In the genomic region with DNA sequence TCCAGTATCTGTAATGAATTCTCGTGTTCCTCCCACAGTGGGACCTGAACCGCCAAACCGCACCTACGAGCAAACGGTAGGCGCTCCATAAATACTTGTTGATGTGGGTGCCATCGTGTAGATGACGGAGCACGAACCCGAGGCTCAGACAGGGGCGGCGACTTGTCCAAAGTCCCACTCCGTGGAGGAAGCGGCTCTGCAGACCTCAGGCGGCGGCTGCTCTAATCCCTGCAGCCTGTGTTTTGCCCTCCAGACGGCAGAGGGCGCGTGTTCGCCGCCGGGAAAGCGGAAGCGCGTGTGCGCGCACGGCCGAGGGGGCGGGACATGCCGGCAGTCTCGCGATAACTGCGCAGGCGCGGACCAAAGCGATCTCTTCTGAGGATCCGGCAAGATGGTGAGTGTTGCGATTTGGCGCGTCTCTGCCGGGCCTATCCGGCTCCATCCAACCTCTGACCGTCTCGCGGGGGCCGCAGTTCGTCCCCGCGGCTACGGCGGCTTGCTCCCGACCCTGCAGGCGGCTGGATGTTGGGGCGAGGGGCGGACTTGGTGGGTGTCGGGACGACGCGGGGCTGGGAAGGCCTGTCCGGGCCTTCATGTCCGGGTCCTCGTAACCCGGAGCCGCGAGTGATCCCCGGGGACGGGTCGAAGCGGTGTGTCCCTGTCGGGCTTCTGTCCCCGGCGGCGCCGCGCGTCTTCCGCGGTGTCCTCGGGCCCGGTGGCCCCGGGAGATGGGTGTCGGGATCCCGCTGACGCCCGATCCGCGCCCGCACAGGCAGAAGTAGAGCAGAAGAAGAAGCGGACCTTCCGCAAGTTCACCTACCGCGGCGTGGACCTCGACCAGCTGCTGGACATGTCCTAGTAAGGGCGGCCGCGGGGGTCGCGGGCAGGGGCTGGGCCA, we compare ENCODE assay signal across 8 cellular contexts. TPM values are rescaled to one million over a fixed set of nuclear protein-coding genes. Genes with fewer than 3 reads are reported as not detected.
DNase-seq lines count a peak whose midpoint lies in the region; ATAC-seq and TF ChIP-seq lines count a peak whose summit lies in the region.

A gene (plus strand): TSS at position 362 of the 898 bp plus-strand sequence. CDS start 30 bp downstream, at position 392.

- peak; percentile 74 for ATAC-seq in GM21717 (IDR thresholded peaks at IDR 0.05; ENCODE audit: unreplicated experiment)
- peak; percentile 78 to 87 for ATAC-seq in activated T-cell treated with anti-CD3 and anti-CD28 coated beads, Interleukin-2, amount 50 U/mL, for 4 hours
- ATAC-seq in esophagus mucosa: peak; percentile 88

- H3K4me3 Mint-ChIP-seq in activated T-cell treated with anti-CD3 and anti-CD28 coated beads, Interleukin-2, amount 50 U/mL, for 4 hours: peak within 1 kb of the TSS; percentile 98

- H3K4me1 ChIP-seq in Peyer's patch: peaks cover 0 to 15% (median 9%) of the 10 kb centered on the region in 4 donors

- peak within 1 kb of the TSS; percentile 70 to 92 (median 77) for H3K4me3 ChIP-seq in Peyer's patch

- TF ChIP-seq POLR2A in Peyer's patch (IDR thresholded peaks at IDR 0.05): peak; percentile 86 to 89

- no peaks in the 10 kb centered on the region for H3K27me3 Mint-ChIP-seq in activated T-cell treated with anti-CD3 and anti-CD28 coated beads, Interleukin-2, amount 50 U/mL, for 4 hours (ENCODE audit: low read depth)

- DNase-seq in DMS53 treated with DMSO at 0.1 percent for 48 hours (lab: John Stamatoyannopoulos, UW; ENCODE audit: unreplicated experiment): peak; percentile 86
- peak; percentile 89 to 99 (median 97) for DNase-seq in Peyer's patch
- peak; percentile 96 for DNase-seq in activated T-cell treated with anti-CD3 and anti-CD28 coated beads, Interleukin-2, amount 50 U/mL, for 4 hours
- peak; percentile 94 for DNase-seq in myocyte (ENCODE audit: low read depth)
- peak; percentile 86 to 93 for DNase-seq in stimulated activated CD8-positive, alpha-beta memory T cell treated with anti-CD3 and anti-CD28 coated beads, Interleukin-7, amount 100 ng/mL, for 4 hours (ENCODE audit: low read depth in 2 of 2)

- H3K36me3 ChIP-seq in KOPT-K1 (ENCODE audit: insufficient read depth, low read length) (peaks cover 66% of the 10 kb centered on the region), Peyer's patch (peaks cover 0 to 56% (median 0%) of the 10 kb centered on the region in 3 donors)

- H3K4me1 Mint-ChIP-seq in activated T-cell treated with anti-CD3 and anti-CD28 coated beads, Interleukin-2, amount 50 U/mL, for 4 hours (ENCODE audit: low read depth): peaks cover 27% of the 10 kb centered on the region

- H3K36me3 Mint-ChIP-seq in activated T-cell treated with anti-CD3 and anti-CD28 coated beads, Interleukin-2, amount 50 U/mL, for 4 hours (ENCODE audit: insufficient read depth): peaks cover 42% of the 10 kb centered on the region

- TF ChIP-seq CTCF in Peyer's patch (IDR thresholded peaks at IDR 0.05): peak; percentile 93 to 99 (median 98)

- H3K9me3 ChIP-seq in KOPT-K1 (ENCODE audit: insufficient read depth, low read length, poor library complexity, severe bottlenecking): no peaks in the 10 kb centered on the region
- no peaks in the 10 kb centered on the region for H3K9me3 ChIP-seq in Peyer's patch

- H3K9me3 Mint-ChIP-seq in activated T-cell treated with anti-CD3 and anti-CD28 coated beads, Interleukin-2, amount 50 U/mL, for 4 hours: no peaks in the 10 kb centered on the region

- no peaks in the 10 kb centered on the region for H3K27me3 ChIP-seq in Peyer's patch

- H3K27ac ChIP-seq in KOPT-K1 (ENCODE audit: low read depth, low read length, poor library complexity, severe bottlenecking) (peak within 1 kb of the TSS; percentile 91), Peyer's patch (peak within 1 kb of the TSS; percentile 79 to 89 (median 88))

RNA-seq across cellular contexts. Expression of the gene that starts here (rescaled TPM):
- 1,000 to 10,000 TPM; 1,044 to 1,915 (median 1,354) TPM for total RNA-seq in Peyer's patch
- 1,000 to 10,000 TPM; 2,317 to 2,484 (median 2,379) TPM for total RNA-seq in activated T-cell treated with anti-CD3 and anti-CD28 coated beads, Interleukin-2, amount 50 U/mL, for 4 hours
- total RNA-seq in esophagus mucosa: 1,167 TPM
- total RNA-seq in myocyte: 1,600 and 2,923 TPM in 2 replicates
- 1,451 TPM for polyA plus RNA-seq in myocyte (2012)

Comparison
In these comparisons a context has a peak if more than half of its experiments do, and no peak if none do; other contexts are left out.
1. Peak in every context shown above with its lines: DNase-seq, ATAC-seq, H3K4me3 ChIP-seq and H3K27ac ChIP-seq.